Comparison of ENCODE assay signal across 1 cellular context in genomic region chr9:125637264-125637663, GRCh38.
TF ChIP-seq lines count a peak whose summit lies in the region.

No MANE protein-coding gene starts in this region.

TF ChIP-seq in GM12878, 131 proteins besides CTCF, POLR2A, EP300 and RAD21 (continued from another document):
- TF ChIP-seq ZNF687 (IDR thresholded peaks at IDR 0.05) = no peak
- TF ChIP-seq CREM (IDR thresholded peaks at IDR 0.05; ENCODE audit: low read depth) = no peak
- TF ChIP-seq RFX5 (IDR thresholded peaks at IDR 0.05; ENCODE audit: low read depth, low read length) = no peak
- no peak for TF ChIP-seq BCL3 (IDR thresholded peaks at IDR 0.05; ENCODE audit: borderline replicate concordance, insufficient read depth, low read depth, low read length, poor library complexity, severe bottlenecking)
- TF ChIP-seq, protein P1, sequence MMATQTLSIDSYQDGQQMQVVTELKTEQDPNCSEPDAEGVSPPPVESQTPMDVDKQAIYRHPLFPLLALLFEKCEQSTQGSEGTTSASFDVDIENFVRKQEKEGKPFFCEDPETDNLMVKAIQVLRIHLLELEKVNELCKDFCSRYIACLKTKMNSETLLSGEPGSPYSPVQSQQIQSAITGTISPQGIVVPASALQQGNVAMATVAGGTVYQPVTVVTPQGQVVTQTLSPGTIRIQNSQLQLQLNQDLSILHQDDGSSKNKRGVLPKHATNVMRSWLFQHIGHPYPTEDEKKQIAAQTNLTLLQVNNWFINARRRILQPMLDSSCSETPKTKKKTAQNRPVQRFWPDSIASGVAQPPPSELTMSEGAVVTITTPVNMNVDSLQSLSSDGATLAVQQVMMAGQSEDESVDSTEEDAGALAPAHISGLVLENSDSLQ (IDR thresholded peaks at IDR 0.05) = peak; percentile 45
- TF ChIP-seq RUNX3 (IDR thresholded peaks at IDR 0.05; ENCODE audit: low read length) = peak; percentile 67
- TF ChIP-seq, protein P2, sequence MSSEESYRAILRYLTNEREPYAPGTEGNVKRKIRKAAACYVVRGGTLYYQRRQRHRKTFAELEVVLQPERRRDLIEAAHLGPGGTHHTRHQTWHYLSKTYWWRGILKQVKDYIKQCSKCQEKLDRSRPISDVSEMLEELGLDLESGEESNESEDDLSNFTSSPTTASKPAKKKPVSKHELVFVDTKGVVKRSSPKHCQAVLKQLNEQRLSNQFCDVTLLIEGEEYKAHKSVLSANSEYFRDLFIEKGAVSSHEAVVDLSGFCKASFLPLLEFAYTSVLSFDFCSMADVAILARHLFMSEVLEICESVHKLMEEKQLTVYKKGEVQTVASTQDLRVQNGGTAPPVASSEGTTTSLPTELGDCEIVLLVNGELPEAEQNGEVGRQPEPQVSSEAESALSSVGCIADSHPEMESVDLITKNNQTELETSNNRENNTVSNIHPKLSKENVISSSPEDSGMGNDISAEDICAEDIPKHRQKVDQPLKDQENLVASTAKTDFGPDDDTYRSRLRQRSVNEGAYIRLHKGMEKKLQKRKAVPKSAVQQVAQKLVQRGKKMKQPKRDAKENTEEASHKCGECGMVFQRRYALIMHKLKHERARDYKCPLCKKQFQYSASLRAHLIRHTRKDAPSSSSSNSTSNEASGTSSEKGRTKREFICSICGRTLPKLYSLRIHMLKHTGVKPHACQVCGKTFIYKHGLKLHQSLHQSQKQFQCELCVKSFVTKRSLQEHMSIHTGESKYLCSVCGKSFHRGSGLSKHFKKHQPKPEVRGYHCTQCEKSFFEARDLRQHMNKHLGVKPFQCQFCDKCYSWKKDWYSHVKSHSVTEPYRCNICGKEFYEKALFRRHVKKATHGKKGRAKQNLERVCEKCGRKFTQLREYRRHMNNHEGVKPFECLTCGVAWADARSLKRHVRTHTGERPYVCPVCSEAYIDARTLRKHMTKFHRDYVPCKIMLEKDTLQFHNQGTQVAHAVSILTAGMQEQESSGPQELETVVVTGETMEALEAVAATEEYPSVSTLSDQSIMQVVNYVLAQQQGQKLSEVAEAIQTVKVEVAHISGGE (CRISPR knock-in tag; IDR thresholded peaks at IDR 0.05) = no peak
- no peak for TF ChIP-seq CBX5 (IDR thresholded peaks at IDR 0.05; ENCODE audit: low read depth)
- TF ChIP-seq NBN (IDR thresholded peaks at IDR 0.05) = peak; percentile 54; the same call in 1 of the 2 replicates
- TF ChIP-seq ZNF384 (IDR thresholded peaks at IDR 0.05; ENCODE audit: borderline replicate concordance, low read depth, low read length) = peak; percentile 62; the same call in 1 of the 2 replicates
- TF ChIP-seq CREB1 (IDR thresholded peaks at IDR 0.05; ENCODE audit: low read depth) = no peak
- no peak for TF ChIP-seq ZBTB4 (CRISPR knock-in tag; IDR thresholded peaks at IDR 0.05)
- no peak for TF ChIP-seq ZBTB33 (IDR thresholded peaks at IDR 0.05)
- no peak for TF ChIP-seq ATF2 (IDR thresholded peaks at IDR 0.05; ENCODE audit: low read length)
